Comparison of ENCODE assay signal across 1 cellular context in the genomic region with DNA sequence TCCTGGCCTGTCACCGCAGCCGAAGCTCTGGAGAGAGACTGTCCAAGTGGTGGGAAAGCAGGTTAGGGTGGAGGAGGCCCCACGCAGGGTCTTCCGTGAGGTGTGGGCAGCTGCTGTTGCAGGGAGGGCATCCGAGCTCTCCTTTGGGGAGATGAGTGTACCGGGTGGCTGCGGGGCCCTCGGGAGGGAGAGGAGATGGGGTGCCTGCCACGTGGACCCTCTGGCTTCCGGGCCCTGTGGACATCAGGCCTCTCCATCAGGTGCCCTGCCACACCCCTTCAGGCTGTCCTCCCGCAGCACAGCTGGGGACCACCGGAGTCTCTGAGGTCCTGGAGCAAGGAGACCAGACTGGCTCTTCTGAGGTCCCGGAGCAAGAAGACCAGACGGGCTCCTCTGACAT.
TF ChIP-seq lines count a peak whose summit lies in the region.

No MANE protein-coding gene starts in this region.

TF ChIP-seq in IMR-90, 13 proteins besides CTCF, POLR2A, EP300 and RAD21:
- no peak for TF ChIP-seq FOS (IDR thresholded peaks at IDR 0.05; ENCODE audit: low read depth, low read length)
- TF ChIP-seq, protein P1, sequence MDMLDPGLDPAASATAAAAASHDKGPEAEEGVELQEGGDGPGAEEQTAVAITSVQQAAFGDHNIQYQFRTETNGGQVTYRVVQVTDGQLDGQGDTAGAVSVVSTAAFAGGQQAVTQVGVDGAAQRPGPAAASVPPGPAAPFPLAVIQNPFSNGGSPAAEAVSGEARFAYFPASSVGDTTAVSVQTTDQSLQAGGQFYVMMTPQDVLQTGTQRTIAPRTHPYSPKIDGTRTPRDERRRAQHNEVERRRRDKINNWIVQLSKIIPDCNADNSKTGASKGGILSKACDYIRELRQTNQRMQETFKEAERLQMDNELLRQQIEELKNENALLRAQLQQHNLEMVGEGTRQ (IDR thresholded peaks at IDR 0.05; ENCODE audit: low read depth, low read length), result no peak
- TF ChIP-seq CHD1 (IDR thresholded peaks at IDR 0.05; ENCODE audit: low read depth, low read length), result no peak
- TF ChIP-seq CEBPB (IDR thresholded peaks at IDR 0.05; ENCODE audit: low read depth, low read length), result no peak
- no peak for TF ChIP-seq BHLHE40 (IDR thresholded peaks at IDR 0.05; ENCODE audit: low read depth, low read length)
- TF ChIP-seq SMC3 (IDR thresholded peaks at IDR 0.05; ENCODE audit: low read depth, low read length), result no peak
- no peak for TF ChIP-seq NFE2L2 (IDR thresholded peaks at IDR 0.05; ENCODE audit: low read depth, low read length)
- no peak for TF ChIP-seq MXI1 (IDR thresholded peaks at IDR 0.05; ENCODE audit: borderline replicate concordance, low read depth, low read length)
- TF ChIP-seq RCOR1 (IDR thresholded peaks at IDR 0.05; ENCODE audit: insufficient replicate concordance, low read length), result no peak
